Comparison of ENCODE assay signal across 2 cellular contexts in the genomic region with DNA sequence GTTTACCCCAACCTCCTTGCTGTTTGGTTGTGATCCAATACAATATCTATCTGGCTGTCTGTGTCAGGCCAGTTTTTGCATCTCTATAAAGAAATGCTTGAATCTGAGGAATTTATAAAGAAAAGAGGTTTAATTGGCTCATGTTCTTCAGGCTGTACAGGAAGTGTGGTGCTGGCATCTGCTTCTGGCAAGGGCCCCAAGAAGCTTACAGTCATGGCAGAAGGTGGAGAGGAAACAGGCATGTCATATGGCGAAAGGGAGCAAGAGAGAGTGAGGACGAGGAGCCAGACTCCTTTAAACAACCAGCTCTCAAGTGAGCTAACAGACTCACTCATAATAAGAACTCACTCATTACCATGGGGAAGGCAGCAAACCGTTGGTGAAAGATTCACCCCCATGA.
TF ChIP-seq lines count a peak whose summit lies in the region.

No MANE protein-coding gene starts in this region.

TF ChIP-seq in GM23338, 12 proteins besides CTCF, POLR2A, EP300 and RAD21:
- TF ChIP-seq, protein P1, sequence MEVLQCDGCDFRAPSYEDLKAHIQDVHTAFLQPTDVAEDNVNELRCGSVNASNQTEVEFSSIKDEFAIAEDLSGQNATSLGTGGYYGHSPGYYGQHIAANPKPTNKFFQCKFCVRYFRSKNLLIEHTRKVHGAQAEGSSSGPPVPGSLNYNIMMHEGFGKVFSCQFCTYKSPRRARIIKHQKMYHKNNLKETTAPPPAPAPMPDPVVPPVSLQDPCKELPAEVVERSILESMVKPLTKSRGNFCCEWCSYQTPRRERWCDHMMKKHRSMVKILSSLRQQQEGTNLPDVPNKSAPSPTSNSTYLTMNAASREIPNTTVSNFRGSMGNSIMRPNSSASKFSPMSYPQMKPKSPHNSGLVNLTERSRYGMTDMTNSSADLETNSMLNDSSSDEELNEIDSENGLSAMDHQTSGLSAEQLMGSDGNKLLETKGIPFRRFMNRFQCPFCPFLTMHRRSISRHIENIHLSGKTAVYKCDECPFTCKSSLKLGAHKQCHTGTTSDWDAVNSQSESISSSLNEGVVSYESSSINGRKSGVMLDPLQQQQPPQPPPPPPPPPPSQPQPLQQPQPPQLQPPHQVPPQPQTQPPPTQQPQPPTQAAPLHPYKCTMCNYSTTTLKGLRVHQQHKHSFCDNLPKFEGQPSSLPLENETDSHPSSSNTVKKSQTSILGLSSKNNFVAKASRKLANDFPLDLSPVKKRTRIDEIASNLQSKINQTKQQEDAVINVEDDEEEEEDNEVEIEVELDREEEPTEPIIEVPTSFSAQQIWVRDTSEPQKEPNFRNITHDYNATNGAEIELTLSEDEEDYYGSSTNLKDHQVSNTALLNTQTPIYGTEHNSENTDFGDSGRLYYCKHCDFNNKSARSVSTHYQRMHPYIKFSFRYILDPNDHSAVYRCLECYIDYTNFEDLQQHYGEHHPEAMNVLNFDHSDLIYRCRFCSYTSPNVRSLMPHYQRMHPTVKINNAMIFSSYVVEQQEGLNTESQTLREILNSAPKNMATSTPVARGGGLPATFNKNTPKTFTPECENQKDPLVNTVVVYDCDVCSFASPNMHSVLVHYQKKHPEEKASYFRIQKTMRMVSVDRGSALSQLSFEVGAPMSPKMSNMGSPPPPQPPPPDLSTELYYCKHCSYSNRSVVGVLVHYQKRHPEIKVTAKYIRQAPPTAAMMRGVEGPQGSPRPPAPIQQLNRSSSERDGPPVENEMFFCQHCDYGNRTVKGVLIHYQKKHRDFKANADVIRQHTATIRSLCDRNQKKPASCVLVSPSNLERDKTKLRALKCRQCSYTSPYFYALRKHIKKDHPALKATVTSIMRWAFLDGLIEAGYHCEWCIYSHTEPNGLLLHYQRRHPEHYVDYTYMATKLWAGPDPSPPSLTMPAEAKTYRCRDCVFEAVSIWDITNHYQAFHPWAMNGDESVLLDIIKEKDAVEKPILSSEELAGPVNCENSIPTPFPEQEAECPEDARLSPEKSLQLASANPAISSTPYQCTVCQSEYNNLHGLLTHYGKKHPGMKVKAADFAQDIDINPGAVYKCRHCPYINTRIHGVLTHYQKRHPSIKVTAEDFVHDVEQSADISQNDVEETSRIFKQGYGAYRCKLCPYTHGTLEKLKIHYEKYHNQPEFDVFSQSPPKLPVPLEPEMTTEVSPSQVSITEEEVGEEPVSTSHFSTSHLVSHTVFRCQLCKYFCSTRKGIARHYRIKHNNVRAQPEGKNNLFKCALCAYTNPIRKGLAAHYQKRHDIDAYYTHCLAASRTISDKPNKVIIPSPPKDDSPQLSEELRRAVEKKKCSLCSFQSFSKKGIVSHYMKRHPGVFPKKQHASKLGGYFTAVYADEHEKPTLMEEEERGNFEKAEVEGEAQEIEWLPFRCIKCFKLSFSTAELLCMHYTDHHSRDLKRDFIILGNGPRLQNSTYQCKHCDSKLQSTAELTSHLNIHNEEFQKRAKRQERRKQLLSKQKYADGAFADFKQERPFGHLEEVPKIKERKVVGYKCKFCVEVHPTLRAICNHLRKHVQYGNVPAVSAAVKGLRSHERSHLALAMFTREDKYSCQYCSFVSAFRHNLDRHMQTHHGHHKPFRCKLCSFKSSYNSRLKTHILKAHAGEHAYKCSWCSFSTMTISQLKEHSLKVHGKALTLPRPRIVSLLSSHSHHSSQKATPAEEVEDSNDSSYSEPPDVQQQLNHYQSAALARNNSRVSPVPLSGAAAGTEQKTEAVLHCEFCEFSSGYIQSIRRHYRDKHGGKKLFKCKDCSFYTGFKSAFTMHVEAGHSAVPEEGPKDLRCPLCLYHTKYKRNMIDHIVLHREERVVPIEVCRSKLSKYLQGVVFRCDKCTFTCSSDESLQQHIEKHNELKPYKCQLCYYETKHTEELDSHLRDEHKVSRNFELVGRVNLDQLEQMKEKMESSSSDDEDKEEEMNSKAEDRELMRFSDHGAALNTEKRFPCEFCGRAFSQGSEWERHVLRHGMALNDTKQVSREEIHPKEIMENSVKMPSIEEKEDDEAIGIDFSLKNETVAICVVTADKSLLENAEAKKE (CRISPR knock-in tag; IDR thresholded peaks at IDR 0.05): no peak
- TF ChIP-seq, protein P2, sequence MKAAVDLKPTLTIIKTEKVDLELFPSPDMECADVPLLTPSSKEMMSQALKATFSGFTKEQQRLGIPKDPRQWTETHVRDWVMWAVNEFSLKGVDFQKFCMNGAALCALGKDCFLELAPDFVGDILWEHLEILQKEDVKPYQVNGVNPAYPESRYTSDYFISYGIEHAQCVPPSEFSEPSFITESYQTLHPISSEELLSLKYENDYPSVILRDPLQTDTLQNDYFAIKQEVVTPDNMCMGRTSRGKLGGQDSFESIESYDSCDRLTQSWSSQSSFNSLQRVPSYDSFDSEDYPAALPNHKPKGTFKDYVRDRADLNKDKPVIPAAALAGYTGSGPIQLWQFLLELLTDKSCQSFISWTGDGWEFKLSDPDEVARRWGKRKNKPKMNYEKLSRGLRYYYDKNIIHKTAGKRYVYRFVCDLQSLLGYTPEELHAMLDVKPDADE (IDR thresholded peaks at IDR 0.05): no peak

TF ChIP-seq in H1, 55 proteins besides CTCF, POLR2A, EP300 and RAD21 (continued from another document):
- TF ChIP-seq, protein P3, sequence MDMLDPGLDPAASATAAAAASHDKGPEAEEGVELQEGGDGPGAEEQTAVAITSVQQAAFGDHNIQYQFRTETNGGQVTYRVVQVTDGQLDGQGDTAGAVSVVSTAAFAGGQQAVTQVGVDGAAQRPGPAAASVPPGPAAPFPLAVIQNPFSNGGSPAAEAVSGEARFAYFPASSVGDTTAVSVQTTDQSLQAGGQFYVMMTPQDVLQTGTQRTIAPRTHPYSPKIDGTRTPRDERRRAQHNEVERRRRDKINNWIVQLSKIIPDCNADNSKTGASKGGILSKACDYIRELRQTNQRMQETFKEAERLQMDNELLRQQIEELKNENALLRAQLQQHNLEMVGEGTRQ (IDR thresholded peaks at IDR 0.05; ENCODE audit: low read length): no peak
- no peak for TF ChIP-seq BCL11A (IDR thresholded peaks at IDR 0.05; ENCODE audit: low read depth in 2 of 2, low read length in 2 of 2)
- TF ChIP-seq CTBP2 (IDR thresholded peaks at IDR 0.05; ENCODE audit: borderline replicate concordance, insufficient read depth, insufficient read length, low read length): no peak
- no peak for TF ChIP-seq HDAC2 (IDR thresholded peaks at IDR 0.05; ENCODE audit: borderline replicate concordance in 1 of 2, low read depth in 2 of 2, low read length in 2 of 2)
- TF ChIP-seq KDM4A (IDR thresholded peaks at IDR 0.05; ENCODE audit: low read depth, low read length, severe bottlenecking): no peak
- no peak for TF ChIP-seq ZNF274 (IDR thresholded peaks at IDR 0.05; ENCODE audit: borderline replicate concordance, extremely low read depth, low read length)
- TF ChIP-seq RBBP5 (IDR thresholded peaks at IDR 0.05; ENCODE audit: borderline replicate concordance, low read depth, low read length): no peak
- TF ChIP-seq KDM1A (IDR thresholded peaks at IDR 0.05; ENCODE audit: borderline replicate concordance, low read length): no peak
- TF ChIP-seq BACH1 (IDR thresholded peaks at IDR 0.05; ENCODE audit: low read length): no peak
- TF ChIP-seq, protein P4, sequence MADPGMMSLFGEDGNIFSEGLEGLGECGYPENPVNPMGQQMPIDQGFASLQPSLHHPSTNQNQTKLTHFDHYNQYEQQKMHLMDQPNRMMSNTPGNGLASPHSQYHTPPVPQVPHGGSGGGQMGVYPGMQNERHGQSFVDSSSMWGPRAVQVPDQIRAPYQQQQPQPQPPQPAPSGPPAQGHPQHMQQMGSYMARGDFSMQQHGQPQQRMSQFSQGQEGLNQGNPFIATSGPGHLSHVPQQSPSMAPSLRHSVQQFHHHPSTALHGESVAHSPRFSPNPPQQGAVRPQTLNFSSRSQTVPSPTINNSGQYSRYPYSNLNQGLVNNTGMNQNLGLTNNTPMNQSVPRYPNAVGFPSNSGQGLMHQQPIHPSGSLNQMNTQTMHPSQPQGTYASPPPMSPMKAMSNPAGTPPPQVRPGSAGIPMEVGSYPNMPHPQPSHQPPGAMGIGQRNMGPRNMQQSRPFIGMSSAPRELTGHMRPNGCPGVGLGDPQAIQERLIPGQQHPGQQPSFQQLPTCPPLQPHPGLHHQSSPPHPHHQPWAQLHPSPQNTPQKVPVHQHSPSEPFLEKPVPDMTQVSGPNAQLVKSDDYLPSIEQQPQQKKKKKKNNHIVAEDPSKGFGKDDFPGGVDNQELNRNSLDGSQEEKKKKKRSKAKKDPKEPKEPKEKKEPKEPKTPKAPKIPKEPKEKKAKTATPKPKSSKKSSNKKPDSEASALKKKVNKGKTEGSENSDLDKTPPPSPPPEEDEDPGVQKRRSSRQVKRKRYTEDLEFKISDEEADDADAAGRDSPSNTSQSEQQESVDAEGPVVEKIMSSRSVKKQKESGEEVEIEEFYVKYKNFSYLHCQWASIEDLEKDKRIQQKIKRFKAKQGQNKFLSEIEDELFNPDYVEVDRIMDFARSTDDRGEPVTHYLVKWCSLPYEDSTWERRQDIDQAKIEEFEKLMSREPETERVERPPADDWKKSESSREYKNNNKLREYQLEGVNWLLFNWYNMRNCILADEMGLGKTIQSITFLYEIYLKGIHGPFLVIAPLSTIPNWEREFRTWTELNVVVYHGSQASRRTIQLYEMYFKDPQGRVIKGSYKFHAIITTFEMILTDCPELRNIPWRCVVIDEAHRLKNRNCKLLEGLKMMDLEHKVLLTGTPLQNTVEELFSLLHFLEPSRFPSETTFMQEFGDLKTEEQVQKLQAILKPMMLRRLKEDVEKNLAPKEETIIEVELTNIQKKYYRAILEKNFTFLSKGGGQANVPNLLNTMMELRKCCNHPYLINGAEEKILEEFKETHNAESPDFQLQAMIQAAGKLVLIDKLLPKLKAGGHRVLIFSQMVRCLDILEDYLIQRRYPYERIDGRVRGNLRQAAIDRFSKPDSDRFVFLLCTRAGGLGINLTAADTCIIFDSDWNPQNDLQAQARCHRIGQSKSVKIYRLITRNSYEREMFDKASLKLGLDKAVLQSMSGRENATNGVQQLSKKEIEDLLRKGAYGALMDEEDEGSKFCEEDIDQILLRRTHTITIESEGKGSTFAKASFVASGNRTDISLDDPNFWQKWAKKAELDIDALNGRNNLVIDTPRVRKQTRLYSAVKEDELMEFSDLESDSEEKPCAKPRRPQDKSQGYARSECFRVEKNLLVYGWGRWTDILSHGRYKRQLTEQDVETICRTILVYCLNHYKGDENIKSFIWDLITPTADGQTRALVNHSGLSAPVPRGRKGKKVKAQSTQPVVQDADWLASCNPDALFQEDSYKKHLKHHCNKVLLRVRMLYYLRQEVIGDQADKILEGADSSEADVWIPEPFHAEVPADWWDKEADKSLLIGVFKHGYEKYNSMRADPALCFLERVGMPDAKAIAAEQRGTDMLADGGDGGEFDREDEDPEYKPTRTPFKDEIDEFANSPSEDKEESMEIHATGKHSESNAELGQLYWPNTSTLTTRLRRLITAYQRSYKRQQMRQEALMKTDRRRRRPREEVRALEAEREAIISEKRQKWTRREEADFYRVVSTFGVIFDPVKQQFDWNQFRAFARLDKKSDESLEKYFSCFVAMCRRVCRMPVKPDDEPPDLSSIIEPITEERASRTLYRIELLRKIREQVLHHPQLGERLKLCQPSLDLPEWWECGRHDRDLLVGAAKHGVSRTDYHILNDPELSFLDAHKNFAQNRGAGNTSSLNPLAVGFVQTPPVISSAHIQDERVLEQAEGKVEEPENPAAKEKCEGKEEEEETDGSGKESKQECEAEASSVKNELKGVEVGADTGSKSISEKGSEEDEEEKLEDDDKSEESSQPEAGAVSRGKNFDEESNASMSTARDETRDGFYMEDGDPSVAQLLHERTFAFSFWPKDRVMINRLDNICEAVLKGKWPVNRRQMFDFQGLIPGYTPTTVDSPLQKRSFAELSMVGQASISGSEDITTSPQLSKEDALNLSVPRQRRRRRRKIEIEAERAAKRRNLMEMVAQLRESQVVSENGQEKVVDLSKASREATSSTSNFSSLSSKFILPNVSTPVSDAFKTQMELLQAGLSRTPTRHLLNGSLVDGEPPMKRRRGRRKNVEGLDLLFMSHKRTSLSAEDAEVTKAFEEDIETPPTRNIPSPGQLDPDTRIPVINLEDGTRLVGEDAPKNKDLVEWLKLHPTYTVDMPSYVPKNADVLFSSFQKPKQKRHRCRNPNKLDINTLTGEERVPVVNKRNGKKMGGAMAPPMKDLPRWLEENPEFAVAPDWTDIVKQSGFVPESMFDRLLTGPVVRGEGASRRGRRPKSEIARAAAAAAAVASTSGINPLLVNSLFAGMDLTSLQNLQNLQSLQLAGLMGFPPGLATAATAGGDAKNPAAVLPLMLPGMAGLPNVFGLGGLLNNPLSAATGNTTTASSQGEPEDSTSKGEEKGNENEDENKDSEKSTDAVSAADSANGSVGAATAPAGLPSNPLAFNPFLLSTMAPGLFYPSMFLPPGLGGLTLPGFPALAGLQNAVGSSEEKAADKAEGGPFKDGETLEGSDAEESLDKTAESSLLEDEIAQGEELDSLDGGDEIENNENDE (IDR thresholded peaks at IDR 0.05; ENCODE audit: insufficient replicate concordance, low read length): no peak
- TF ChIP-seq TEAD4 (IDR thresholded peaks at IDR 0.05; ENCODE audit: low read depth, low read length): no peak
